In genomic region chr6:34684919-34685318, GRCh38 we compare ENCODE assay signal across 21 cellular contexts.
"Had no signal": no experiment of that assay in that cellular context is flagged by ENCODE, and none has a peak within 500 bp of the region (broad histone marks: within the 10 kb centered on the region; RNA-seq: fewer than 3 reads in every experiment).

No MANE protein-coding gene starts in this region.

- H3K4me1 ChIP-seq: neural progenitor cell had no signal

- ATAC-seq: activated CD8-positive, alpha-beta T cell treated with anti-CD3 and anti-CD28 coated beads for 36 hours; activated naive CD8-positive, alpha-beta T cell treated with anti-CD3 and anti-CD28 coated beads, Interleukin-2, amount 50 U/mL, for 24 hours; heart right ventricle; sciatic nerve had no signal

- H3K27me3 ChIP-seq: esophagus muscularis mucosa, heart right ventricle, neural progenitor cell, ovary had no signal

- H3K4me2 ChIP-seq: neural progenitor cell had no signal

- H3K4me3 Mint-ChIP-seq: activated CD4-positive, alpha-beta T cell treated with anti-CD3 and anti-CD28 coated beads, Interleukin-2, amount 10 ng/mL, durations not matched to agents 24 days and 14 days; activated CD8-positive, alpha-beta T cell treated with anti-CD3 and anti-CD28 coated beads for 36 hours; activated naive CD8-positive, alpha-beta T cell treated with anti-CD3 and anti-CD28 coated beads, Interleukin-2, amount 50 U/mL, for 24 hours; immature natural killer cell; neural progenitor cell had no signal

- H3K4me3 ChIP-seq: esophagus muscularis mucosa, heart right ventricle, left ventricle myocardium inferior, neural progenitor cell, ovary had no signal

- H3K27ac ChIP-seq: esophagus muscularis mucosa, heart right ventricle, left ventricle myocardium inferior, neural progenitor cell, ovary had no signal

- H3K36me3 ChIP-seq: neural progenitor cell, ovary had no signal

- H3K9me3 ChIP-seq: esophagus muscularis mucosa, heart right ventricle, ovary had no signal

- H2AFZ ChIP-seq: neural progenitor cell had no signal

- H3K9ac ChIP-seq: neural progenitor cell had no signal

- H3K27me3 Mint-ChIP-seq: activated CD4-positive, alpha-beta T cell treated with anti-CD3 and anti-CD28 coated beads, Interleukin-2, amount 10 ng/mL, durations not matched to agents 24 days and 14 days; activated CD8-positive, alpha-beta T cell treated with anti-CD3 and anti-CD28 coated beads for 36 hours; activated naive CD8-positive, alpha-beta T cell treated with anti-CD3 and anti-CD28 coated beads, Interleukin-2, amount 50 U/mL, for 24 hours had no signal

- H3K9me3 Mint-ChIP-seq: activated CD4-positive, alpha-beta T cell treated with anti-CD3 and anti-CD28 coated beads, Interleukin-2, amount 10 ng/mL, durations not matched to agents 24 days and 14 days; activated CD8-positive, alpha-beta T cell treated with anti-CD3 and anti-CD28 coated beads for 36 hours; activated naive CD8-positive, alpha-beta T cell treated with anti-CD3 and anti-CD28 coated beads, Interleukin-2, amount 50 U/mL, for 24 hours; activated T-helper 2 cell treated with anti-CD3 and anti-CD28 coated beads, Interferon-gamma antibody, Interleukin-2, Interleukin-4, amounts not matched to agents 10 μg/mL and 5 μg/mL and 100 μg/mL, durations not matched to agents 14 hours and 24 hours and 36 hours; immature natural killer cell; neural progenitor cell had no signal

- H3K36me3 Mint-ChIP-seq: immature natural killer cell had no signal

- DNase-seq: activated CD4-positive, alpha-beta T cell treated with anti-CD3 and anti-CD28 coated beads, Interleukin-2, amount 10 ng/mL, durations not matched to agents 24 days and 14 days; activated CD8-positive, alpha-beta T cell treated with anti-CD3 and anti-CD28 coated beads for 36 hours; activated naive CD4-positive, alpha-beta T cell treated with Interleukin-2 at 50 U/mL for 16 hours; activated naive CD8-positive, alpha-beta T cell treated with anti-CD3 and anti-CD28 coated beads, Interleukin-2, amount 50 U/mL, for 24 hours; activated T-cell treated with anti-CD3 and anti-CD28 coated beads, Interleukin-2, amount 50 U/mL, for 1 hour; anterior cingulate cortex; cerebellar nuclear complex; effector CD8-positive, alpha-beta T cell; heart right ventricle; immature natural killer cell; kidney glomerular epithelial cell; left ventricle myocardium inferior; ovary; stimulated activated CD8-positive, alpha-beta memory T cell treated with anti-CD3 and anti-CD28 coated beads, Interleukin-4, amount 100 ng/mL, for 48 hours; stimulated activated naive CD4-positive, alpha-beta T cell; T-helper 1 cell; T1000 had no signal

- H3K27ac Mint-ChIP-seq: activated CD4-positive, alpha-beta T cell treated with anti-CD3 and anti-CD28 coated beads, Interleukin-2, amount 10 ng/mL, durations not matched to agents 24 days and 14 days; activated CD8-positive, alpha-beta T cell treated with anti-CD3 and anti-CD28 coated beads for 36 hours; activated naive CD8-positive, alpha-beta T cell treated with anti-CD3 and anti-CD28 coated beads, Interleukin-2, amount 50 U/mL, for 24 hours; activated T-helper 2 cell treated with anti-CD3 and anti-CD28 coated beads, Interferon-gamma antibody, Interleukin-2, Interleukin-4, amounts not matched to agents 10 μg/mL and 5 μg/mL and 100 μg/mL, durations not matched to agents 14 hours and 24 hours and 36 hours; neural progenitor cell had no signal
